In the genomic region with DNA sequence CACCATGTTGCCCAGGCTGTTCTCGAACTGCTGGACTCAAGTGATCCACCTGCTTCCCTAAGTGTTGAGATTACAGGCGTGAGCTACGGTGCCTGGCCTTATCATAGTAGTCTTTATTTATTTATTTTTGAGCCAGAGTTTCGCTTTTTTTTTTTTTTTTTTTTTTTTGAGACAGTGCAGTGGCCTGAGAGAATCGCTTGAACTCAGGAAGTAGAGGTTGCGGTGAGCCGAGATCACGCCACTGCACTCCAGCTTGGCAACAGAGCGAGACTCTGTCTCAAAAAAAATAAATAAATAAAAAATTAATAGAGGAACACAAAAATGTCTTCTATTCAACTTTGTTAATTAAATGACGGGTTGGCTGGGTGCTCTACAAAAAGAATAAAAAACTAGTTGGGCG, we compare ENCODE assay signal across 22 cellular contexts. TPM values are rescaled to one million over a fixed set of nuclear protein-coding genes. Genes with fewer than 3 reads are reported as not detected.
DNase-seq lines count a peak whose midpoint lies in the region; ATAC-seq, FAIRE-seq and TF ChIP-seq lines count a peak whose summit lies in the region.
"Had no signal": no experiment of that assay in that cellular context is flagged by ENCODE, and none has a peak within 500 bp of the region (broad histone marks: within the 10 kb centered on the region; RNA-seq: fewer than 3 reads in every experiment).

No MANE protein-coding gene starts in this region.

- H4K20me1 ChIP-seq in HepG2 (ENCODE audit: insufficient read depth, low read length) (no peaks in the 10 kb centered on the region), Karpas-422 (ENCODE audit: insufficient read depth, low read depth, low read length) (peaks cover 34% of the 10 kb centered on the region)

- no peak overlapping the region for H2AFZ ChIP-seq in HepG2 (ENCODE audit: low read length)
- H2AFZ ChIP-seq in mesenchymal stem cell (ENCODE audit: low read depth, low read length) = no peak overlapping the region
- H2AFZ ChIP-seq in Karpas-422 (ENCODE audit: low read length) = no peak overlapping the region

- H3K36me3 Mint-ChIP-seq in activated T-helper 17 cell treated with anti-CD3 and anti-CD28 coated beads, Interleukin-2, amount 50 U/mL, for 72 hours (ENCODE audit: low read depth) = peaks cover 100% of the 10 kb centered on the region

- no peak overlapping the region for H2BK12ac ChIP-seq in mesenchymal stem cell (ENCODE audit: low read length in 2 of 2)

- ATAC-seq in HepG2 = no peak
- no peak for ATAC-seq in right lobe of liver
- peak; percentile 46 for ATAC-seq in activated T-helper 17 cell treated with anti-CD3 and anti-CD28 coated beads, Interleukin-2, amount 50 U/mL, for 72 hours (replicated peaks)
- ATAC-seq in gastroesophageal sphincter = no peak
- ATAC-seq: body of pancreas, gastrocnemius medialis, right cardiac atrium, SK-N-SH treated with all-trans-retinoic acid at 6 μM for 48 hours had no signal

- no peak overlapping the region for H3K4ac ChIP-seq in mesenchymal stem cell (ENCODE audit: low read depth in 1 of 2, low read length in 2 of 2)

- BruUV-seq in HepG2 (replicated peaks; lab: Mats Ljungman, UMichigan) = no TSS peak

- H2BK15ac ChIP-seq in mesenchymal stem cell (ENCODE audit: low read depth, poor library complexity, severe bottlenecking) = no peak overlapping the region

- no peak overlapping the region for H3K23ac ChIP-seq in mesenchymal stem cell (ENCODE audit: low read length in 2 of 2)

- H3K27me3 ChIP-seq in HepG2 (ENCODE audit: control insufficient read depth in 1 of 2, insufficient read depth in 2 of 2, low read length in 2 of 2) (no peaks in the 10 kb centered on the region), right lobe of liver (no peaks in the 10 kb centered on the region), mesenchymal stem cell (ENCODE audit: control insufficient read depth in 1 of 2, insufficient read depth in 1 of 2, low read length in 2 of 2) (no peaks in the 10 kb centered on the region), Karpas-422 (ENCODE audit: low read length) (no peaks in the 10 kb centered on the region), gastroesophageal sphincter (no peaks in the 10 kb centered on the region)
- H3K27me3 ChIP-seq: body of pancreas, gastrocnemius medialis had no signal

- no peak overlapping the region for H4K8ac ChIP-seq in mesenchymal stem cell (ENCODE audit: low read length)

- H3K4me1 Mint-ChIP-seq in activated T-helper 17 cell treated with anti-CD3 and anti-CD28 coated beads, Interleukin-2, amount 50 U/mL, for 72 hours = peaks cover 20% of the 10 kb centered on the region

- H3K79me2 ChIP-seq in HepG2 (ENCODE audit: insufficient read depth, low read length) (peaks cover 46% of the 10 kb centered on the region), Karpas-422 (ENCODE audit: low read length) (peaks cover 93% of the 10 kb centered on the region)

- intact Hi-C loops in HepG2 (cut with micrococcal nuclease; ENCODE audit: unreplicated experiment) (loop anchor here (1.0 kb wide), 1 partner anchor 24 kb away; no protein-coding TSS in a partner anchor), right lobe of liver (cut with DNase I) (no loop called here)

- H3K9me3 ChIP-seq in HepG2 (ENCODE audit: low read length) = no peaks in the 10 kb centered on the region
- no peaks in the 10 kb centered on the region for H3K9me3 ChIP-seq in right lobe of liver
- H3K9me3 ChIP-seq in mesenchymal stem cell (ENCODE audit: control insufficient read depth, low read length) = no peaks in the 10 kb centered on the region
- no peaks in the 10 kb centered on the region for H3K9me3 ChIP-seq in Karpas-422 (ENCODE audit: low read length)
- no peaks in the 10 kb centered on the region for H3K9me3 ChIP-seq in gastroesophageal sphincter
- H3K9me3 ChIP-seq: body of pancreas, gastrocnemius medialis had no signal

- in situ Hi-C loops in HepG2 (cut with HindIII; ENCODE audit: extremely low pct_ligation_motif_present, low pct_unique_long_range_greater_than_20kb) = no loop called here

- H2BK5ac ChIP-seq in mesenchymal stem cell (ENCODE audit: low read depth, low read length, poor library complexity, severe bottlenecking) = no peak overlapping the region

- H3K27ac ChIP-seq in HepG2 (ENCODE audit: extremely low read length, insufficient read depth, low read length) (no peak overlapping the region), right lobe of liver (no peak overlapping the region), mesenchymal stem cell (ENCODE audit: low read length, poor library complexity, severe bottlenecking) (peak overlapping the region; percentile 67), Karpas-422 (ENCODE audit: low read length) (no peak overlapping the region), gastroesophageal sphincter (no peak overlapping the region)
- H3K27ac ChIP-seq: gastrocnemius medialis had no signal

- POLR2A ChIA-PET in HepG2 (lab: Yijun Ruan, JAX) = interaction anchor here (1.4 kb wide), 1 partner anchor 13 kb away, joined by 3 read pairs; the partner anchor contains the start of gene MAPRE1

- H3K4me2 ChIP-seq in HepG2 (ENCODE audit: low read depth, low read length) (no peak overlapping the region), mesenchymal stem cell (ENCODE audit: low read length, poor library complexity, severe bottlenecking) (peak overlapping the region; percentile 16), Karpas-422 (ENCODE audit: low read depth, low read length, poor library complexity, severe bottlenecking) (no peak overlapping the region)

- no peak for TF ChIP-seq RAD21 in HepG2 (CRISPR knock-in tag; IDR thresholded peaks at IDR 0.05)

- H3K4me3 ChIP-seq in HepG2 (replicated peaks in 1 of 3; ENCODE audit: insufficient read depth in 1 of 3, low read depth in 2 of 3, low read length in 3 of 3) (no peak overlapping the region), right lobe of liver (no peak overlapping the region), mesenchymal stem cell (ENCODE audit: insufficient read depth in 1 of 2, low read depth in 1 of 2, low read length in 2 of 2) (no peak overlapping the region), Karpas-422 (ENCODE audit: low read length) (no peak overlapping the region), gastroesophageal sphincter (no peak overlapping the region)
- H3K4me3 ChIP-seq: body of pancreas, gastrocnemius medialis had no signal

- H3K27ac Mint-ChIP-seq in activated T-helper 17 cell treated with anti-CD3 and anti-CD28 coated beads, Interleukin-2, amount 50 U/mL, for 72 hours = peak overlapping the region; percentile 73

- H4K91ac ChIP-seq in mesenchymal stem cell (ENCODE audit: low read length) = no peak overlapping the region

- TF ChIP-seq EP300 in HepG2 (IDR thresholded peaks at IDR 0.05; ENCODE audit: low read depth in 2 of 2, low read length in 2 of 2) = no peak
- TF ChIP-seq EP300 in HepG2 (CRISPR knock-in tag; IDR thresholded peaks at IDR 0.05; ENCODE audit: borderline replicate concordance) = no peak
- no peak for TF ChIP-seq EP300 in gastroesophageal sphincter (IDR thresholded peaks at IDR 0.05)

- no peak overlapping the region for H3K18ac ChIP-seq in mesenchymal stem cell (ENCODE audit: low read depth in 1 of 2, low read length in 2 of 2)

- H2BK120ac ChIP-seq in mesenchymal stem cell (ENCODE audit: low read depth, low read length) = no peak overlapping the region

- H3K9me3 Mint-ChIP-seq in activated T-helper 17 cell treated with anti-CD3 and anti-CD28 coated beads, Interleukin-2, amount 50 U/mL, for 72 hours = no peaks in the 10 kb centered on the region

- H3K9me2 ChIP-seq in Karpas-422 (replicated peaks; ENCODE audit: insufficient read depth, low read length) = no peaks in the 10 kb centered on the region

- no peak for FAIRE-seq in HepG2 (lab: Jason Lieb, UNC)
- FAIRE-seq: RCC 7860 had no signal

- no peak overlapping the region for H3K14ac ChIP-seq in mesenchymal stem cell (ENCODE audit: low read length in 2 of 2)

- H3K27me3 Mint-ChIP-seq in activated T-helper 17 cell treated with anti-CD3 and anti-CD28 coated beads, Interleukin-2, amount 50 U/mL, for 72 hours = no peaks in the 10 kb centered on the region

- H3K9ac ChIP-seq in HepG2 (ENCODE audit: insufficient read depth, low read depth, low read length) (no peak overlapping the region), mesenchymal stem cell (ENCODE audit: low read length) (no peak overlapping the region), Karpas-422 (ENCODE audit: low read length) (no peak overlapping the region)

- no peak for TF ChIP-seq POLR2A in HepG2 (IDR thresholded peaks at IDR 0.05; ENCODE audit: insufficient read depth in 1 of 2, low read depth in 2 of 2, low read length in 2 of 2)
- TF ChIP-seq POLR2A in right lobe of liver (IDR thresholded peaks at IDR 0.05) = no peak
- no peak for TF ChIP-seq POLR2A in gastroesophageal sphincter (IDR thresholded peaks at IDR 0.05)

- peaks cover 20% of the 10 kb centered on the region for H3K79me1 ChIP-seq in mesenchymal stem cell (replicated peaks; ENCODE audit: low read length, poor library complexity, severe bottlenecking)

- CTCF ChIA-PET in HepG2 (lab: Yijun Ruan, JAX; ENCODE audit: low intra/inter-chr PET ratio, low total read pairs) = no interaction called here

- H3K36me3 ChIP-seq in HepG2 (replicated peaks in 1 of 2; ENCODE audit: control insufficient read depth in 1 of 2, insufficient read depth in 2 of 2, low read length in 2 of 2) (peaks cover 35 to 83% of the 10 kb centered on the region in 2 experiments), right lobe of liver (peaks cover 0 to 45% (median 12%) of the 10 kb centered on the region in 4 donors), mesenchymal stem cell (ENCODE audit: control insufficient read depth in 1 of 2, insufficient read depth in 2 of 2, low read depth in 1 of 2, low read length in 2 of 2) (peaks cover 24 to 61% of the 10 kb centered on the region in 2 experiments), Karpas-422 (ENCODE audit: insufficient read depth, low read length) (peaks cover 62% of the 10 kb centered on the region), gastroesophageal sphincter (peaks cover 3 to 51% of the 10 kb centered on the region in 2 donors)

- 98% methylated on average over 11 of the region's 11 CpGs for WGBS in HepG2 (ENCODE audit: low lambda C conversion rate)
- 74% methylated on average over 11 of the region's 11 CpGs for WGBS in right lobe of liver (ENCODE audit: insufficient coverage, low coverage, low lambda C conversion rate, missing lambda C conversion rate)
- WGBS in mesenchymal stem cell = over 99% methylated on average over 6 of the region's 11 CpGs
- WGBS in gastroesophageal sphincter (ENCODE audit: low coverage in 1 of 2), 2 donors = 81 to 86% methylated on average over 1 to 5 of the region's 11 CpGs

- H2AK5ac ChIP-seq in mesenchymal stem cell (ENCODE audit: low read length, severe bottlenecking) = peak overlapping the region; percentile 36

- TF ChIP-seq CTCF in HepG2 (CRISPR knock-in tag; IDR thresholded peaks at IDR 0.05) (no peak), right lobe of liver (IDR thresholded peaks at IDR 0.05) (no peak), gastroesophageal sphincter (IDR thresholded peaks at IDR 0.05) (no peak)

- no peaks in the 10 kb centered on the region for H3K4me1 ChIP-seq in HepG2 (ENCODE audit: insufficient read depth, low read length)
- H3K4me1 ChIP-seq in right lobe of liver = peaks cover 0 to 3% (median 0%) of the 10 kb centered on the region in 4 donors
- peaks cover 12% of the 10 kb centered on the region for H3K4me1 ChIP-seq in mesenchymal stem cell (ENCODE audit: control insufficient read depth, insufficient read depth, low read depth, low read length)
- H3K4me1 ChIP-seq in Karpas-422 (ENCODE audit: low read length) = peaks cover 11% of the 10 kb centered on the region
- peaks cover 7 to 47% (median 9%) of the 10 kb centered on the region in 3 donors for H3K4me1 ChIP-seq in gastroesophageal sphincter

- DNase-seq in HepG2 (ENCODE audit: low spot score) = no peak
- DNase-seq in right lobe of liver = no peak
- DNase-seq in mesenchymal stem cell = no peak
- no peak for DNase-seq in DMS114 treated with DMSO at 0.1 percent for 48 hours (lab: John Stamatoyannopoulos, UW; ENCODE audit: unreplicated experiment)
- DNase-seq in Karpas-422 = no peak
- DNase-seq: activated gamma-delta T cell; body of pancreas; COR-L47; cortex of kidney; EL; gastrocnemius medialis; GOT3; MM.1S; NCI-H1930; NCI-H446 treated with DMSO at 0.1 percent for 48 hours; NK-92 treated with Interleukin-12 subunit alpha and Interleukin-12 subunit beta, amount 100 ng/mL, for 24 hours; right cardiac atrium had no signal

- peak overlapping the region; percentile 49 for H3K4me3 Mint-ChIP-seq in activated T-helper 17 cell treated with anti-CD3 and anti-CD28 coated beads, Interleukin-2, amount 50 U/mL, for 72 hours

RNA-seq across cellular contexts. Expression of gene MAPRE1, which starts 12.9 kb away (rescaled TPM):
- total RNA-seq in HepG2 (2016; rRNA removed; fragmentation: Illumina TruSeq; extraction: Trizol) (190 and 342 TPM in 2 replicates), right lobe of liver (10 to 100 TPM in 5 of 6 experiments, 1 to 10 TPM in 1; 7.9 to 26.8 (median 16.1) TPM), gastroesophageal sphincter (100 to 1,000 TPM; 148 to 158 (median 150) TPM)
- total RNA-seq in HepG2 (2016; cell fraction: cytosol; rRNA removed; fragmentation: Illumina TruSeq; extraction: Trizol; ENCODE audit: low read depth) = 23.7 and 27.2 TPM in 2 replicates
- 187 and 334 TPM in 2 replicates for total RNA-seq in HepG2 (2016; cell fraction: insoluble cytoplasmic fraction; rRNA removed; fragmentation: Illumina TruSeq; extraction: Trizol)
- 91.1 and 97.7 TPM in 2 replicates for total RNA-seq in HepG2 (2016; cell fraction: membrane; rRNA removed; fragmentation: Illumina TruSeq; extraction: Trizol)
- total RNA-seq in HepG2 (2016; cell fraction: nucleus; rRNA removed; fragmentation: Illumina TruSeq; extraction: Trizol) = 103 and 108 TPM in 2 replicates
- polyA plus RNA-seq in HepG2 (2011; rRNA removed) = 62.1 and 76.0 TPM in 2 replicates
- polyA plus RNA-seq in HepG2 (2011; cell fraction: cytosol; rRNA removed) = 51.6 and 80.9 TPM in 2 replicates
- polyA plus RNA-seq in HepG2 (2011; cell fraction: nucleus; rRNA removed) = 20.7 and 30.2 TPM in 2 replicates
- 141 and 152 TPM in 2 replicates for polyA plus RNA-seq in HepG2 (2012)
- polyA plus RNA-seq in HepG2 (2016; cell fraction: cytosol; fragmentation: Illumina TruSeq; extraction: Trizol; ENCODE audit: low read depth) = 28.5 and 29.5 TPM in 2 replicates
- 374 and 399 TPM in 2 replicates for polyA plus RNA-seq in HepG2 (2016; cell fraction: insoluble cytoplasmic fraction; fragmentation: Illumina TruSeq; extraction: Trizol; ENCODE audit: low read depth)
- polyA plus RNA-seq in HepG2 (2016; cell fraction: membrane; fragmentation: Illumina TruSeq; extraction: Trizol; ENCODE audit: low read depth) = 73.8 and 81.9 TPM in 2 replicates
- polyA plus RNA-seq in HepG2 (2016; cell fraction: nucleus; fragmentation: Illumina TruSeq; extraction: Trizol; ENCODE audit: insufficient read depth, low read depth) = 134 and 143 TPM in 2 replicates
- polyA minus RNA-seq in HepG2 (2011; rRNA and poly(A)+ RNA removed; ENCODE audit: low replicate concordance) = 44.6 and 56.4 TPM in 2 replicates
- 59.3 and 68.8 TPM in 2 replicates for polyA minus RNA-seq in HepG2 (2011; cell fraction: cytosol; rRNA and poly(A)+ RNA removed)
- 42.7 and 48.6 TPM in 2 replicates for polyA minus RNA-seq in HepG2 (2011; cell fraction: nucleus; rRNA and poly(A)+ RNA removed)
- total RNA-seq in activated T-helper 17 cell treated with anti-CD3 and anti-CD28 coated beads, Interleukin-2, amount 50 U/mL, for 72 hours = 100 to 1,000 TPM in 1 of 2 donors, 10 to 100 TPM in 1; 77.3 to 141 TPM
- polyA plus RNA-seq in mesenchymal stem cell (2013, experiment 1 of 2) = 75.9 TPM
- 76.3 TPM for polyA plus RNA-seq in mesenchymal stem cell (2013, experiment 2 of 2)
- total RNA-seq in Karpas-422 (2014; rRNA removed; shearing (Covaris generic); ENCODE audit: low replicate concordance) = 57.3 and 94.8 TPM in 2 replicates

RNA-seq across cellular contexts. Expression of gene EFCAB8, which starts 26.1 kb away (rescaled TPM):
- 0.22 TPM in 1 of 2 replicates, not detected in the other for total RNA-seq in HepG2 (2016; rRNA removed; fragmentation: Illumina TruSeq; extraction: Trizol)
- total RNA-seq in HepG2 (2016; cell fraction: cytosol; rRNA removed; fragmentation: Illumina TruSeq; extraction: Trizol; ENCODE audit: low read depth) = 0.10 TPM in 1 of 2 replicates, not detected in the other
- total RNA-seq in HepG2 (2016; cell fraction: insoluble cytoplasmic fraction; rRNA removed; fragmentation: Illumina TruSeq; extraction: Trizol) = not detected in 2 replicates
- total RNA-seq in HepG2 (2016; cell fraction: membrane; rRNA removed; fragmentation: Illumina TruSeq; extraction: Trizol) = not detected in 2 replicates
- total RNA-seq in HepG2 (2016; cell fraction: nucleus; rRNA removed; fragmentation: Illumina TruSeq; extraction: Trizol) = 0.72 TPM in 1 of 2 replicates, not detected in the other
- 0.15 TPM in 1 of 2 replicates, not detected in the other for polyA plus RNA-seq in HepG2 (2011; rRNA removed)
- polyA plus RNA-seq in HepG2 (2011; cell fraction: cytosol; rRNA removed) = not detected in 2 replicates
- 0.31 and 1.2 TPM in 2 replicates for polyA plus RNA-seq in HepG2 (2011; cell fraction: nucleus; rRNA removed)
- not detected in 2 replicates for polyA plus RNA-seq in HepG2 (2012)
- not detected in 2 replicates for polyA plus RNA-seq in HepG2 (2016; cell fraction: cytosol; fragmentation: Illumina TruSeq; extraction: Trizol; ENCODE audit: low read depth)
- not detected in 2 replicates for polyA plus RNA-seq in HepG2 (2016; cell fraction: insoluble cytoplasmic fraction; fragmentation: Illumina TruSeq; extraction: Trizol; ENCODE audit: low read depth)
- polyA plus RNA-seq in HepG2 (2016; cell fraction: membrane; fragmentation: Illumina TruSeq; extraction: Trizol; ENCODE audit: low read depth) = not detected in 2 replicates
- 0.62 and 0.75 TPM in 2 replicates for polyA plus RNA-seq in HepG2 (2016; cell fraction: nucleus; fragmentation: Illumina TruSeq; extraction: Trizol; ENCODE audit: insufficient read depth, low read depth)
- polyA minus RNA-seq in HepG2 (2011; rRNA and poly(A)+ RNA removed; ENCODE audit: low replicate concordance) = not detected in 2 replicates
- polyA minus RNA-seq in HepG2 (2011; cell fraction: cytosol; rRNA and poly(A)+ RNA removed) = not detected in 2 replicates
- not detected in 2 replicates for polyA minus RNA-seq in HepG2 (2011; cell fraction: nucleus; rRNA and poly(A)+ RNA removed)
- total RNA-seq in right lobe of liver = under 1 TPM in 4 of 6 experiments, not detected in 2; 0.17 to 0.22 (median 0.20) TPM
- under 1 TPM; 0.19 to 0.45 TPM for total RNA-seq in activated T-helper 17 cell treated with anti-CD3 and anti-CD28 coated beads, Interleukin-2, amount 50 U/mL, for 72 hours
- not detected for polyA plus RNA-seq in mesenchymal stem cell (2013, experiment 1 of 2)
- polyA plus RNA-seq in mesenchymal stem cell (2013, experiment 2 of 2) = 0.04 TPM
- 0.25 and 1.2 TPM in 2 replicates for total RNA-seq in Karpas-422 (2014; rRNA removed; shearing (Covaris generic); ENCODE audit: low replicate concordance)
- total RNA-seq in gastroesophageal sphincter = under 1 TPM in 2 of 4 donors, not detected in 2; 0.13 to 0.78 TPM
- total RNA-seq: epithelial cell of proximal tubule, gastrocnemius medialis had no signal
- polyA plus RNA-seq: right cardiac atrium had no signal
